Comparison of ENCODE assay signal across 8 cellular contexts in the genomic region with DNA sequence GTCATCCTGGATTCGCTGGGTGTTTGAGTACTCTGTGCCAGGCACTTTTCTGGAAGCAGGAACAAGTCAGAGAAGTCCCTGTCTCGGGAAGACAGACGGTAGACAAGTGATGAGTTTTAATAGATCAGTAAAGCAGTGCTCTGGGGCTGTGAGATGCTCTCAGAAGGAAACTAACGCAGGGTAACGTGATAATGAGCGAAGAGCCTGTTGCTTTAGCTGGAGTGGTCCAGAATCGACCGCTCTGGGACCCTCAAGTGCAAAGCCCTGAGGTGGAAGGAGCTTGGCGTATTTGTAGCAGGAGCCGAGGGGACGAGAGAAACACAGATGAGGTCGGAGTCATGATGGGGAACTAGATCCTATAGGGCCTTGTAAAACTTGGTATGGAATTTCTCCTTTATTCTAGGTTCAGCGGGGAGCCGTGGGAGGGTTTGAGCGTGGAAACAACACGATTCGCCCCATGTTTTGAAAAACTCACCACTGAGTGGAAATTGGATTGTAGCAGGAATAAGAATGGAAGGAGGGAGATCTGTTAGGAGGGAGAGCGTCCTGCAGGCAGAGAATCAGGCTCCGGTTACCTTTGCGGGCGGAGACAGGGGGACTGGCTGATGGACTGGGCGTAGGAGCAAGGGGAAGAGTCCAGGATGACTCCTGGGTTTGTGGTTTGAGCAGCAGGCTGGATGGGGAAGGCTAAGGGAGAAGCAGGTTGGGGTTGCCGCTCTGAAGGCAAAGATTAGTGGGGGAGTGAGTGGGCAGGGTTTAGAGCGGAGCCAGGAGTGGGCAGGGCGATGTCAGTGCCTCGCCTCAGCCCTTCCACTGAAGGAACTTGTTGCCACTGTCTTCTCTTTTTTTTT. TPM values are rescaled to one million over a fixed set of nuclear protein-coding genes. Genes with fewer than 3 reads are reported as not detected.
DNase-seq lines count a peak whose midpoint lies in the region; ATAC-seq, FAIRE-seq and TF ChIP-seq lines count a peak whose summit lies in the region.

No MANE protein-coding gene starts in this region.

- H3K27ac ChIP-seq in endodermal cell (ENCODE audit: low read depth, low read length): peak overlapping the region; percentile 82
- H3K27ac ChIP-seq in neutrophil: peak overlapping the region; percentile 82

- H3K4me3 Mint-ChIP-seq in activated T-cell treated with anti-CD3 and anti-CD28 coated beads, Interleukin-2, amount 50 U/mL, for 72 hours: peak overlapping the region; percentile 88 to 98
- peak overlapping the region; percentile 90 for H3K4me3 Mint-ChIP-seq in endodermal cell

- peak overlapping the region; percentile 74 for H3K27ac Mint-ChIP-seq in activated T-cell treated with anti-CD3 and anti-CD28 coated beads, Interleukin-2, amount 50 U/mL, for 72 hours
- peak overlapping the region; percentile 98 for H3K27ac Mint-ChIP-seq in endodermal cell

- H3K9me3 Mint-ChIP-seq in activated T-cell treated with anti-CD3 and anti-CD28 coated beads, Interleukin-2, amount 50 U/mL, for 72 hours: no peaks in the 10 kb centered on the region
- no peaks in the 10 kb centered on the region for H3K9me3 Mint-ChIP-seq in endodermal cell

- WGBS in endodermal cell (ENCODE audit: insufficient coverage in 1 of 2, insufficient read length in 1 of 2), 2 experiments: 12 to 22% methylated on average over 20 to 26 of the region's 26 CpGs

- H3K9me3 ChIP-seq in endodermal cell (ENCODE audit: control insufficient read depth, low read length): no peaks in the 10 kb centered on the region
- no peaks in the 10 kb centered on the region for H3K9me3 ChIP-seq in neutrophil

- H3K4me3 ChIP-seq in endodermal cell (ENCODE audit: low read length): peak overlapping the region; percentile 97
- H3K4me3 ChIP-seq in neutrophil (ENCODE audit: low read depth in 1 of 2, low read length in 1 of 2): peak overlapping the region; percentile 65 to 78

- no peak for DNase-seq in activated T-cell treated with anti-CD3 and anti-CD28 coated beads, Interleukin-2, amount 50 U/mL, for 72 hours
- DNase-seq in activated T-cell treated with anti-CD3 and anti-CD28 coated beads for 4 hours (no peak), RCC 7860 (ENCODE audit: low spot score) (peak; percentile 34), endodermal cell (no peak), Ammon's horn (ENCODE audit: low spot score) (no peak)
- no peak for DNase-seq in NK-92 treated with Interleukin-12 subunit alpha and Interleukin-12 subunit beta, amount 100 ng/mL, for 24 hours (lab: John Stamatoyannopoulos, UW)

- H3K9ac ChIP-seq in endodermal cell (ENCODE audit: extremely low read depth, low read length, poor library complexity, severe bottlenecking): peak overlapping the region; percentile 74

- ATAC-seq in activated T-cell treated with anti-CD3 and anti-CD28 coated beads, Interleukin-2, amount 50 U/mL, for 72 hours (replicated peaks in 1 of 2): no peak
- ATAC-seq in HG03159 (IDR thresholded peaks at IDR 0.05; ENCODE audit: unreplicated experiment): no peak

- H3K4me1 ChIP-seq in endodermal cell (ENCODE audit: control insufficient read depth, insufficient read depth, low read length): no peaks in the 10 kb centered on the region
- H3K4me1 ChIP-seq in neutrophil (ENCODE audit: control insufficient read depth in 1 of 2, insufficient read depth in 1 of 2, low read depth in 1 of 2, low read length in 1 of 2): peaks cover 37 to 41% of the 10 kb centered on the region in 2 experiments

- peaks cover 11 to 23% of the 10 kb centered on the region in 2 donors for H3K36me3 Mint-ChIP-seq in activated T-cell treated with anti-CD3 and anti-CD28 coated beads, Interleukin-2, amount 50 U/mL, for 72 hours (ENCODE audit: insufficient read depth in 2 of 2)
- peaks cover 34% of the 10 kb centered on the region for H3K36me3 Mint-ChIP-seq in endodermal cell (ENCODE audit: low read depth)

- no peaks in the 10 kb centered on the region for H3K27me3 Mint-ChIP-seq in activated T-cell treated with anti-CD3 and anti-CD28 coated beads, Interleukin-2, amount 50 U/mL, for 72 hours (ENCODE audit: low read depth)
- no peaks in the 10 kb centered on the region for H3K27me3 Mint-ChIP-seq in endodermal cell (ENCODE audit: insufficient read depth)

- H3K27me3 ChIP-seq in endodermal cell (ENCODE audit: control insufficient read depth, insufficient read depth, low read length, poor library complexity, severe bottlenecking): no peaks in the 10 kb centered on the region
- H3K27me3 ChIP-seq in neutrophil: no peaks in the 10 kb centered on the region

- H3K36me3 ChIP-seq in endodermal cell (ENCODE audit: control insufficient read depth, insufficient read depth, low read length) (peaks cover 28% of the 10 kb centered on the region), neutrophil (peaks cover 33% of the 10 kb centered on the region)

- TF ChIP-seq CTCF in endodermal cell (conservative IDR thresholded peaks at IDR 0.05) (no peak), neutrophil (IDR thresholded peaks at IDR 0.05) (no peak)

- FAIRE-seq in RCC 7860 (lab: Jason Lieb, UNC): no peak

- H3K4me1 Mint-ChIP-seq in activated T-cell treated with anti-CD3 and anti-CD28 coated beads, Interleukin-2, amount 50 U/mL, for 72 hours (ENCODE audit: low read depth): peaks cover 46% of the 10 kb centered on the region
- peaks cover 15% of the 10 kb centered on the region for H3K4me1 Mint-ChIP-seq in endodermal cell

RNA-seq across cellular contexts. Expression of a gene that starts 0.8 kb away (rescaled TPM):
- 100 to 1,000 TPM; 133 to 162 TPM for total RNA-seq in activated T-cell treated with anti-CD3 and anti-CD28 coated beads, Interleukin-2, amount 50 U/mL, for 72 hours
- total RNA-seq in endodermal cell: 100 to 1,000 TPM; 106 to 127 TPM
- polyA plus RNA-seq in endodermal cell (2013, experiment 1 of 2): 68.6 TPM
- 68.1 TPM for polyA plus RNA-seq in endodermal cell (2013, experiment 2 of 2)

RNA-seq across cellular contexts. Expression of a gene that starts 8.7 kb away (rescaled TPM):
- total RNA-seq in activated T-cell treated with anti-CD3 and anti-CD28 coated beads, Interleukin-2, amount 50 U/mL, for 72 hours: 10 to 100 TPM; 68.2 to 80.1 TPM
- 10 to 100 TPM; 40.4 to 42.7 TPM for total RNA-seq in endodermal cell
- polyA plus RNA-seq in endodermal cell (2013, experiment 1 of 2): 21.3 TPM
- polyA plus RNA-seq in endodermal cell (2013, experiment 2 of 2): 21.2 TPM

RNA-seq across cellular contexts. Expression of a gene that starts 19.5 kb away (rescaled TPM):
- 10 to 100 TPM; 43.2 to 53.3 TPM for total RNA-seq in activated T-cell treated with anti-CD3 and anti-CD28 coated beads, Interleukin-2, amount 50 U/mL, for 72 hours
- total RNA-seq in endodermal cell: 1 to 10 TPM in 1 of 2 donors, under 1 TPM in 1; 0.91 to 1.5 TPM
- 0.14 TPM for polyA plus RNA-seq in endodermal cell (2013, experiment 1 of 2)
- 0.33 TPM for polyA plus RNA-seq in endodermal cell (2013, experiment 2 of 2)

RNA-seq across cellular contexts. Expression of a gene that starts 33.8 kb away (rescaled TPM):
- 1 to 10 TPM; 1.6 to 2.1 TPM for total RNA-seq in activated T-cell treated with anti-CD3 and anti-CD28 coated beads, Interleukin-2, amount 50 U/mL, for 72 hours
- 1 to 10 TPM in 1 of 2 donors, under 1 TPM in 1; 0.11 to 2.6 TPM for total RNA-seq in endodermal cell
- polyA plus RNA-seq in endodermal cell (2013, experiment 1 of 2): 0.68 TPM
- polyA plus RNA-seq in endodermal cell (2013, experiment 2 of 2): 0.41 TPM

RNA-seq across cellular contexts. Expression of a gene that starts 47.8 kb away (rescaled TPM):
- 1 to 10 TPM in 1 of 2 donors, under 1 TPM in 1; 0.86 to 1.3 TPM for total RNA-seq in activated T-cell treated with anti-CD3 and anti-CD28 coated beads, Interleukin-2, amount 50 U/mL, for 72 hours
- total RNA-seq in endodermal cell: 1 to 10 TPM; 1.9 to 2.3 TPM
- 0.71 TPM for polyA plus RNA-seq in endodermal cell (2013, experiment 1 of 2)
- polyA plus RNA-seq in endodermal cell (2013, experiment 2 of 2): 0.62 TPM

Comparison
In these comparisons a context has a peak if more than half of its experiments do, and no peak if none do; other contexts are left out.
1. RNA of a gene that starts 19.5 kb away (total RNA-seq): 43.2 to 53.3 TPM in activated T-cell treated with anti-CD3 and anti-CD28 coated beads, Interleukin-2, amount 50 U/mL, for 72 hours; 0.91 to 1.5 TPM in endodermal cell; every median in the first group is over 10 times any median in the second.